In genomic region chr20:2984956-2985661, GRCh38 we compare ENCODE assay signal across 10 cellular contexts.
DNase-seq lines count a peak whose midpoint lies in the region; ATAC-seq and TF ChIP-seq lines count a peak whose summit lies in the region.
"Had no signal": no experiment of that assay in that cellular context is flagged by ENCODE, and none has a peak within 500 bp of the region (broad histone marks: within the 10 kb centered on the region; RNA-seq: fewer than 3 reads in every experiment).

No MANE protein-coding gene starts in this region.

- TF ChIP-seq CTCF in fibroblast of pulmonary artery (IDR thresholded peaks at IDR 0.05; ENCODE audit: low read length, missing control alignments) = no peak

- ATAC-seq in stimulated activated memory B cell treated with anti-CD40 and anti-IgM and Interleukin-4, amounts not matched to agents 10 μg/mL and 1 μg/mL and 100 μg/mL, for 72 hours = no peak

- H3K27me3 Mint-ChIP-seq in activated naive CD4-positive, alpha-beta T cell treated with anti-CD3 and anti-CD28 coated beads, Interleukin-2, amount 10 ng/mL, durations not matched to agents 7 days and 5 days = no peaks in the 10 kb centered on the region
- H3K27me3 Mint-ChIP-seq in stimulated activated memory B cell treated with anti-CD40 and anti-IgM and Interleukin-4, amounts not matched to agents 10 μg/mL and 1 μg/mL and 100 μg/mL, for 72 hours = no peaks in the 10 kb centered on the region
- H3K27me3 Mint-ChIP-seq: effector memory CD8-positive, alpha-beta T cell had no signal

- no peak overlapping the region for H3K4me3 ChIP-seq in fibroblast of pulmonary artery (replicated peaks; ENCODE audit: low read depth, low read length)

- CTCF ChIA-PET in activated naive CD4-positive, alpha-beta T cell treated with anti-CD3 and anti-CD28 coated beads, Interleukin-2, amount 10 ng/mL, durations not matched to agents 7 days and 5 days (lab: Charles Lee) = interaction anchor here (1.7 to 2.1 kb wide), 2 partner anchors 16 to 114 kb away, joined by 5 read pairs; no protein-coding TSS in a partner anchor

- peak; percentile 19 for DNase-seq in activated naive CD4-positive, alpha-beta T cell treated with Interleukin-2 at 50 U/mL for 16 hours
- no peak for DNase-seq in activated naive CD4-positive, alpha-beta T cell treated with anti-CD3 and anti-CD28 coated beads, Interleukin-2, amount 10 ng/mL, durations not matched to agents 7 days and 5 days
- DNase-seq in NCI-H82 treated with DMSO at 0.1 percent for 48 hours (lab: John Stamatoyannopoulos, UW; ENCODE audit: unreplicated experiment) = peak; percentile 17
- peak; percentile 55 for DNase-seq in fibroblast of pulmonary artery (ENCODE audit: low read depth)
- DNase-seq in stimulated activated CD8-positive, alpha-beta memory T cell treated with anti-CD3 and anti-CD28 coated beads, Interleukin-15, amount 100 ng/mL, for 48 hours (ENCODE audit: low read depth in 2 of 2) = peak; percentile 28 to 50
- DNase-seq in NCI-H2171 (lab: John Stamatoyannopoulos, UW) = no peak
- no peak for DNase-seq in NCI-H774 (lab: John Stamatoyannopoulos, UW)
- DNase-seq: activated CD4-positive, alpha-beta T cell treated with anti-CD3 and anti-CD28 coated beads, Interleukin-2, amount 50 U/mL, for 1 hour; effector memory CD8-positive, alpha-beta T cell had no signal

- H3K36me3 Mint-ChIP-seq in activated naive CD4-positive, alpha-beta T cell treated with anti-CD3 and anti-CD28 coated beads, Interleukin-2, amount 10 ng/mL, durations not matched to agents 7 days and 5 days = peaks cover 39% of the 10 kb centered on the region
- H3K36me3 Mint-ChIP-seq in stimulated activated memory B cell treated with anti-CD40 and anti-IgM and Interleukin-4, amounts not matched to agents 10 μg/mL and 1 μg/mL and 100 μg/mL, for 72 hours = peaks cover 41% of the 10 kb centered on the region

- H3K9me3 Mint-ChIP-seq in activated naive CD4-positive, alpha-beta T cell treated with anti-CD3 and anti-CD28 coated beads, Interleukin-2, amount 10 ng/mL, durations not matched to agents 7 days and 5 days = no peaks in the 10 kb centered on the region
- no peaks in the 10 kb centered on the region for H3K9me3 Mint-ChIP-seq in stimulated activated memory B cell treated with anti-CD40 and anti-IgM and Interleukin-4, amounts not matched to agents 10 μg/mL and 1 μg/mL and 100 μg/mL, for 72 hours
- H3K9me3 Mint-ChIP-seq: effector memory CD8-positive, alpha-beta T cell had no signal

- no peak overlapping the region for H3K27ac Mint-ChIP-seq in activated naive CD4-positive, alpha-beta T cell treated with anti-CD3 and anti-CD28 coated beads, Interleukin-2, amount 10 ng/mL, durations not matched to agents 7 days and 5 days
- H3K27ac Mint-ChIP-seq in stimulated activated memory B cell treated with anti-CD40 and anti-IgM and Interleukin-4, amounts not matched to agents 10 μg/mL and 1 μg/mL and 100 μg/mL, for 72 hours = no peak overlapping the region
- H3K27ac Mint-ChIP-seq: effector memory CD8-positive, alpha-beta T cell had no signal

- no peak overlapping the region for H3K4me3 Mint-ChIP-seq in activated naive CD4-positive, alpha-beta T cell treated with anti-CD3 and anti-CD28 coated beads, Interleukin-2, amount 10 ng/mL, durations not matched to agents 7 days and 5 days
- no peak overlapping the region for H3K4me3 Mint-ChIP-seq in stimulated activated memory B cell treated with anti-CD40 and anti-IgM and Interleukin-4, amounts not matched to agents 10 μg/mL and 1 μg/mL and 100 μg/mL, for 72 hours
- H3K4me3 Mint-ChIP-seq: effector memory CD8-positive, alpha-beta T cell had no signal

- peaks cover 35% of the 10 kb centered on the region for H3K4me1 Mint-ChIP-seq in activated naive CD4-positive, alpha-beta T cell treated with anti-CD3 and anti-CD28 coated beads, Interleukin-2, amount 10 ng/mL, durations not matched to agents 7 days and 5 days
- no peaks in the 10 kb centered on the region for H3K4me1 Mint-ChIP-seq in stimulated activated memory B cell treated with anti-CD40 and anti-IgM and Interleukin-4, amounts not matched to agents 10 μg/mL and 1 μg/mL and 100 μg/mL, for 72 hours

Comparison
In these comparisons a context has a peak if more than half of its experiments do, and no peak if none do; other contexts are left out.
1. DNase-seq: peak in activated naive CD4-positive, alpha-beta T cell treated with Interleukin-2 at 50 U/mL for 16 hours (single experiment), NCI-H82 treated with DMSO at 0.1 percent for 48 hours (single experiment), fibroblast of pulmonary artery (single experiment) and stimulated activated CD8-positive, alpha-beta memory T cell treated with anti-CD3 and anti-CD28 coated beads, Interleukin-15, amount 100 ng/mL, for 48 hours (2 of 2); none in activated naive CD4-positive, alpha-beta T cell treated with anti-CD3 and anti-CD28 coated beads, Interleukin-2, amount 10 ng/mL, durations not matched to agents 7 days and 5 days (single experiment), NCI-H2171 (single experiment) and NCI-H774 (single experiment).